Comparison of ENCODE assay signal across 36 cellular contexts in the genomic region with DNA sequence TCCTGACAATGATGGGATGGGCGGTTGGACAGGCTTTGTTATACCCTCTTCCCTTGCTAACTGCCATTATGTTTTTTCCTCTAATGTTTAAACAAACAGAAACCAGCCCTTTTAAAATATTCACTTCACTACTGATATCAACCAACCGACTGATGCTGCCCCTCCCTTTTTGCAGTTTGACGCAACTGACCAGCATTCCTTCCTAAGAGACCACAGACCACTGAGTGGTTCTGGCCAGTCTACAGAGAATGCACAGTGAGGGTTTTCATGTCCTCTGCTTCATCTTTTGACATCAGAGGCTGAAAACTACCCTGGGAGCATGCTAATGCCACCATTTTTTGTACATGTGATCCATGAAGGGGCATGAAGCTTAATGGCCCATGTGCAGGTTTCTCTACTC.
"Had no signal": no experiment of that assay in that cellular context is flagged by ENCODE, and none has a peak within 500 bp of the region (broad histone marks: within the 10 kb centered on the region; RNA-seq: fewer than 3 reads in every experiment).

No MANE protein-coding gene starts in this region.

- H3K36me3 Mint-ChIP-seq: activated naive CD4-positive, alpha-beta T cell treated with anti-CD3 and anti-CD28 coated beads, Interleukin-2, amount 50 U/mL, for 24 hours; activated naive CD8-positive, alpha-beta T cell treated with anti-CD3 and anti-CD28 coated beads for 36 hours had no signal

- H3K4me3 Mint-ChIP-seq: activated B cell treated with CpG ODN at 0.5 μM for 24 hours; activated CD8-positive, alpha-beta T cell treated with anti-CD3 and anti-CD28 coated beads for 36 hours; activated naive CD4-positive, alpha-beta T cell treated with anti-CD3 and anti-CD28 coated beads for 36 hours; activated naive CD4-positive, alpha-beta T cell treated with anti-CD3 and anti-CD28 coated beads, Interleukin-2, amount 50 U/mL, for 24 hours; activated naive CD8-positive, alpha-beta T cell treated with anti-CD3 and anti-CD28 coated beads for 36 hours; activated naive CD8-positive, alpha-beta T cell treated with anti-CD3 and anti-CD28 coated beads, Interleukin-2, amount 50 U/mL, for 24 hours; activated T-helper 1 cell treated with anti-CD3 and anti-CD28 coated beads, Interleukin-12 subunit alpha, Interleukin-12 subunit beta, Interleukin-2, Interleukin-4 antibody, amounts not matched to agents 30 ng/mL and 10 ng/mL and 1 ng/mL, durations not matched to agents 14 hours and 24 hours and 36 hours; T-helper 17 cell; T-helper 2 cell treated with Interferon-gamma antibody and Interleukin-4, amounts not matched to agents 5 μg/mL and 100 μg/mL, for 36 hours had no signal

- H3K36me3 ChIP-seq: adrenal gland, cardiac muscle cell, colonic mucosa, esophagus squamous epithelium, gastroesophageal sphincter, heart right ventricle, WERI-Rb-1 had no signal

- DNase-seq: activated B cell treated with CpG ODN at 0.5 μM for 24 hours; activated CD4-positive, alpha-beta T cell treated with anti-CD3 and anti-CD28 coated beads for 48 hours; activated CD4-positive, alpha-beta T cell treated with anti-CD3 and anti-CD28 coated beads, Interleukin-2, amount 50 U/mL, for 1 hour; activated CD4-positive, alpha-beta T cell treated with anti-CD3 and anti-CD28 coated beads, Interleukin-2, amount 50 U/mL, for 48 hours; activated CD8-positive, alpha-beta memory T cell treated with anti-CD3 and anti-CD28 coated beads for 24 hours; activated CD8-positive, alpha-beta T cell treated with anti-CD3 and anti-CD28 coated beads for 36 hours; activated effector memory CD4-positive, alpha-beta T cell treated with anti-CD3 and anti-CD28 coated beads, Interleukin-2, amount 50 U/mL, for 16 hours; activated naive CD4-positive, alpha-beta T cell treated with anti-CD3 and anti-CD28 coated beads for 36 hours; activated naive CD8-positive, alpha-beta T cell treated with anti-CD3 and anti-CD28 coated beads for 36 hours; activated naive CD8-positive, alpha-beta T cell treated with anti-CD3 and anti-CD28 coated beads, Interleukin-2, amount 50 U/mL, for 24 hours; activated T-cell treated with anti-CD3 and anti-CD28 coated beads, Interleukin-2, amount 50 U/mL, for 48 hours; adrenal gland; amygdala; aorta; body of pancreas; central memory CD4-positive, alpha-beta T cell; cerebellar nuclear complex; colonic mucosa; effector CD8-positive, alpha-beta T cell; esophagus squamous epithelium; foreskin melanocyte; heart right ventricle; T-helper 1 cell; T-helper 17 cell; T1000; WERI-Rb-1 had no signal

- H3K27ac ChIP-seq: adrenal gland, body of pancreas, cardiac muscle cell, colonic mucosa, epithelial cell of prostate, esophagus squamous epithelium, gastroesophageal sphincter, heart right ventricle, WERI-Rb-1 had no signal

- ATAC-seq: activated CD4-positive, CD25-positive, alpha-beta regulatory T cell treated with anti-CD3 and anti-CD28 coated beads, Interleukin-2, amount 50 U/mL, for 24 hours; activated CD8-positive, alpha-beta T cell treated with anti-CD3 and anti-CD28 coated beads for 36 hours; activated naive CD8-positive, alpha-beta T cell treated with anti-CD3 and anti-CD28 coated beads, Interleukin-2, amount 50 U/mL, for 24 hours; body of pancreas; gastroesophageal sphincter; heart right ventricle; T-helper 17 cell had no signal

- H3K4me3 ChIP-seq: adrenal gland, body of pancreas, cardiac muscle cell, colonic mucosa, esophagus squamous epithelium, gastroesophageal sphincter, heart right ventricle had no signal

- H3K4me1 Mint-ChIP-seq: activated B cell treated with CpG ODN at 0.5 μM for 24 hours; activated naive CD4-positive, alpha-beta T cell treated with anti-CD3 and anti-CD28 coated beads, Interleukin-2, amount 50 U/mL, for 24 hours; activated naive CD8-positive, alpha-beta T cell treated with anti-CD3 and anti-CD28 coated beads for 36 hours; activated naive CD8-positive, alpha-beta T cell treated with anti-CD3 and anti-CD28 coated beads, Interleukin-2, amount 50 U/mL, for 24 hours; T-helper 17 cell had no signal

- FAIRE-seq: endometrium, endothelial cell of umbilical vein had no signal

- H3K9me3 ChIP-seq: adrenal gland, body of pancreas, colonic mucosa, esophagus squamous epithelium, gastroesophageal sphincter had no signal

- H3K9me3 Mint-ChIP-seq: activated B cell treated with CpG ODN at 0.5 μM for 24 hours; activated CD8-positive, alpha-beta T cell treated with anti-CD3 and anti-CD28 coated beads for 36 hours; activated naive CD8-positive, alpha-beta T cell treated with anti-CD3 and anti-CD28 coated beads for 36 hours; activated naive CD8-positive, alpha-beta T cell treated with anti-CD3 and anti-CD28 coated beads, Interleukin-2, amount 50 U/mL, for 24 hours; activated T-helper 2 cell treated with anti-CD3 and anti-CD28 coated beads, Interferon-gamma antibody, Interleukin-2, Interleukin-4, amounts not matched to agents 10 μg/mL and 5 μg/mL and 100 μg/mL, durations not matched to agents 14 hours and 24 hours and 36 hours; T-helper 2 cell treated with Interferon-gamma antibody and Interleukin-4, amounts not matched to agents 5 μg/mL and 100 μg/mL, for 36 hours had no signal

- H3K27ac Mint-ChIP-seq: activated B cell treated with CpG ODN at 0.5 μM for 24 hours; activated CD8-positive, alpha-beta T cell treated with anti-CD3 and anti-CD28 coated beads for 36 hours; activated naive CD4-positive, alpha-beta T cell treated with anti-CD3 and anti-CD28 coated beads for 36 hours; activated naive CD4-positive, alpha-beta T cell treated with anti-CD3 and anti-CD28 coated beads, Interleukin-2, amount 50 U/mL, for 24 hours; activated naive CD8-positive, alpha-beta T cell treated with anti-CD3 and anti-CD28 coated beads for 36 hours; activated naive CD8-positive, alpha-beta T cell treated with anti-CD3 and anti-CD28 coated beads, Interleukin-2, amount 50 U/mL, for 24 hours; activated T-helper 1 cell treated with anti-CD3 and anti-CD28 coated beads, Interleukin-12 subunit alpha, Interleukin-12 subunit beta, Interleukin-2, Interleukin-4 antibody, amounts not matched to agents 30 ng/mL and 10 ng/mL and 1 ng/mL, durations not matched to agents 14 hours and 24 hours and 36 hours; activated T-helper 2 cell treated with anti-CD3 and anti-CD28 coated beads, Interferon-gamma antibody, Interleukin-2, Interleukin-4, amounts not matched to agents 10 μg/mL and 5 μg/mL and 100 μg/mL, durations not matched to agents 14 hours and 24 hours and 36 hours; T-helper 17 cell; T-helper 2 cell treated with Interferon-gamma antibody and Interleukin-4, amounts not matched to agents 5 μg/mL and 100 μg/mL, for 36 hours had no signal

- H3K27me3 ChIP-seq: adrenal gland, body of pancreas, cardiac muscle cell, colonic mucosa, esophagus squamous epithelium had no signal

- H3K4me1 ChIP-seq: adrenal gland, body of pancreas, colonic mucosa, esophagus squamous epithelium, gastroesophageal sphincter, heart right ventricle had no signal
